21 cellular contexts compared by ENCODE assay signal in genomic region chr11:131094828-131095227, GRCh38.
"Had no signal": no experiment of that assay in that cellular context is flagged by ENCODE, and none has a peak within 500 bp of the region (broad histone marks: within the 10 kb centered on the region; RNA-seq: fewer than 3 reads in every experiment).

No MANE protein-coding gene starts in this region.

- H3K36me3 Mint-ChIP-seq: IgD-negative memory B cell had no signal

- H3K27me3 Mint-ChIP-seq: IgD-negative memory B cell had no signal

- H3K27me3 ChIP-seq: Peyer's patch, SJSA1 had no signal

- H3K4me1 Mint-ChIP-seq: IgD-negative memory B cell had no signal

- H3K27ac Mint-ChIP-seq: IgD-negative memory B cell had no signal

- H3K4me2 ChIP-seq: KMS-11, PC-9 had no signal

- H3K9me3 Mint-ChIP-seq: IgD-negative memory B cell had no signal

- ATAC-seq: K562, Right ventricle myocardium inferior had no signal

- H3K36me3 ChIP-seq: Peyer's patch, SJSA1 had no signal

- H3K4me3 ChIP-seq: K562, PC-9, Peyer's patch, SJSA1, SK-N-MC had no signal

- DNase-seq: MV-4-11; NCI-H1048; NCI-H1436 treated with DMSO at 0.1 percent for 48 hours; NCI-H187; NCI-H2029; NCI-H2171 treated with DMSO at 0.1 percent for 48 hours; NCI-H345; NCI-H446 treated with DMSO at 0.1 percent for 48 hours; NCI-H510A treated with DMSO at 0.1 percent for 48 hours; NK-92 treated with Interleukin-12 subunit alpha and Interleukin-12 subunit beta, amount 100 ng/mL, for 24 hours; OCI-M1; PC-9; Peyer's patch; SHP77 treated with DMSO at 0.1 percent for 48 hours had no signal

- H3K4me1 ChIP-seq: Peyer's patch had no signal

- H3K9me3 ChIP-seq: Peyer's patch, SJSA1 had no signal

- H3K9ac ChIP-seq: KMS-11 had no signal

- H2AFZ ChIP-seq: PC-9 had no signal

- H3K27ac ChIP-seq: HL-60, KMS-11, PC-9, Peyer's patch, SJSA1, SK-N-MC had no signal
